In the genomic region with DNA sequence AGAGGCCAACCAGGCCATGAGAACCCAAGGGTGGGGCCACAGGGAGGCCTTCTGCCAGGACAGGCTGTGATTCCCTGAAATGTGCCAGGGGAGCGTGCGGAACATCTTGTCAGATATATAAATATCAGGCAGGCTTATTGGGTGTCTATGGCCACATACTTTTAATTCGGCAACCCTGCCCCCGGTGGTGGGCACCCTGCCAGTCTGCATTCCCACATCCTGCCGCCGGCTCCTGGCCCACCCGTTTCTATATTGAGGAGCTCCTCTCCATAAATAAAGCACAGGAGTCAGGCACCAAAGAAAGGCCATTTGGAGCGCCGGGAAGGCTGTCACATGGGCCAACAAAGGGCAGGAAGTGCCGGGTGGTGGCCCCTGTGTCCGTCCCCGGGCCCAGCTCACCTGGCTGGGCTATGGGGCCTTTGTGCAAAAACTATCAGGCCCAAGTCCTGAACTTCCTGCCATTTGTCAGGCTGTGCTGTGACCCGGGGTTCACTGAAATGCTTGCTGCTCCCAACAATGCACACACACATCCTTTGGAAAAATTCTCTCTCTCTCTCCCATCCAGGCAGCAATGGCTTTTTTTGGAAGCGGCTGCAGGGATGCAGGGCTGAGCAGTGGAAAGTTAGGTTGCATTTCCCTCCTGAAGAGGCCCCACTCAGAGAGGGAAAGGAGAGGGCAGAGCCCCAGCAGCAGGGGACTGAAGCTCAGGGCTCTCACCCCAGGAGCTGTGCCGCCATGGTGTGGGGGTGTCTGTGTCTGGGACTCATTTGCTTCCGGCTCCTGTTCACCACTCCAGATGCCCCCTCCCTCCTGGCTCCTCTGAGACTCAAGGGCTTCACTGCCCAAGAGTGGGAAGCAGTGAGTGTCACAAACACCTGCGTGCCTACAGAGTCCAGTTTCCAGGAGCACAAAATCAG, we compare ENCODE assay signal across 15 cellular contexts. TPM values are rescaled to one million over a fixed set of nuclear protein-coding genes. Genes with fewer than 3 reads are reported as not detected.
DNase-seq lines count a peak whose midpoint lies in the region; ATAC-seq, FAIRE-seq and TF ChIP-seq lines count a peak whose summit lies in the region.
"Had no signal": no experiment of that assay in that cellular context is flagged by ENCODE, and none has a peak within 500 bp of the region (broad histone marks: within the 10 kb centered on the region; RNA-seq: fewer than 3 reads in every experiment).

No MANE protein-coding gene starts in this region.

- H3K9me3 Mint-ChIP-seq in Calu3 (ENCODE audit: low read depth, unreplicated experiment) (no peaks in the 10 kb centered on the region), WTC11 (no peaks in the 10 kb centered on the region), osteocyte (ENCODE audit: unreplicated experiment) (no peaks in the 10 kb centered on the region)
- H3K9me3 Mint-ChIP-seq: activated CD4-positive, alpha-beta T cell treated with anti-CD3 and anti-CD28 coated beads, Interleukin-2, amount 10 ng/mL, durations not matched to agents 24 days and 14 days; nephron had no signal

- H3K4me1 Mint-ChIP-seq in Calu3 (ENCODE audit: low read depth, unreplicated experiment) (no peaks in the 10 kb centered on the region), WTC11 (peaks cover 29% of the 10 kb centered on the region), osteocyte (ENCODE audit: unreplicated experiment) (peaks cover 15% of the 10 kb centered on the region)
- H3K4me1 Mint-ChIP-seq: activated CD4-positive, alpha-beta T cell treated with anti-CD3 and anti-CD28 coated beads, Interleukin-2, amount 10 ng/mL, durations not matched to agents 24 days and 14 days had no signal

- no peaks in the 10 kb centered on the region for H3K36me3 ChIP-seq in heart right ventricle

- peak; percentile 50 for ATAC-seq in WTC11
- peak; percentile 78 to 94 (median 91) for ATAC-seq in heart right ventricle
- no peak for ATAC-seq in GM21515 (IDR thresholded peaks at IDR 0.05; ENCODE audit: unreplicated experiment)

- FAIRE-seq in D721Med (lab: Jason Lieb, UNC) = no peak

- DNase-seq in Calu3 (peak; percentile 6), WTC11 (ENCODE audit: low spot score) (no peak), heart right ventricle (peak; percentile 83 to 84), osteocyte (ENCODE audit: extremely low spot score, unreplicated experiment) (no peak), G401 (ENCODE audit: low spot score) (no peak), kidney tubule cell (ENCODE audit: low spot score) (no peak), D721Med (ENCODE audit: insufficient read length, low spot score) (no peak)
- DNase-seq: activated CD4-positive, alpha-beta T cell treated with anti-CD3 and anti-CD28 coated beads, Interleukin-2, amount 10 ng/mL, durations not matched to agents 24 days and 14 days; activated effector memory CD4-positive, alpha-beta T cell treated with Interleukin-2 at 50 U/mL for 16 hours; DMS79; NCI-H2029 treated with DMSO at 0.1 percent for 48 hours; NK-92 treated with Interleukin-12 subunit alpha and Interleukin-12 subunit beta, amount 100 ng/mL, for 24 hours had no signal

- in situ Hi-C loops in G401 (cut with HindIII; ENCODE audit: low sequenced_read_pairs) = no loop called here

- CTCF ChIA-PET in Calu3 (lab: Charles Lee) = no interaction called here
- CTCF ChIA-PET in WTC11 (lab: Charles Lee) = interaction anchor here (0.6 to 2.8 kb wide), 7 partner anchors 23 to 1428 kb away, joined by 3 to 23 read pairs (median 7); no protein-coding TSS in a partner anchor

- intact Hi-C loops in Calu3 (cut with micrococcal nuclease; ENCODE audit: unreplicated experiment) (no loop called here), heart right ventricle (cut with DNase I) (loop anchor here in 4 of 10 donors (1.0 to 5.0 kb wide), 6 partner anchors 24 to 42 kb away; a partner anchor contains a TSS)

- TF ChIP-seq CTCF in Calu3 (IDR thresholded peaks at IDR 0.05; ENCODE audit: unreplicated experiment) = no peak
- no peak for TF ChIP-seq CTCF in WTC11 (IDR thresholded peaks at IDR 0.05)
- TF ChIP-seq CTCF in heart right ventricle (IDR thresholded peaks at IDR 0.05) = peak in 8 of 9 donors; percentile 4 to 48 (median 24)
- TF ChIP-seq CTCF in osteocyte (IDR thresholded peaks at IDR 0.05) = peak; percentile 28
- no peak for TF ChIP-seq CTCF in D721Med (IDR thresholded peaks at IDR 0.05; ENCODE audit: insufficient read depth, missing control alignments)

- no peaks in the 10 kb centered on the region for H3K9me3 ChIP-seq in heart right ventricle

- no peak overlapping the region for H3K4me3 ChIP-seq in heart right ventricle

- H3K27ac Mint-ChIP-seq in Calu3 (ENCODE audit: unreplicated experiment) (no peak overlapping the region), WTC11 (peak overlapping the region; percentile 49; the same call in 1 of the 2 replicates), osteocyte (ENCODE audit: unreplicated experiment) (peak overlapping the region; percentile 23)
- H3K27ac Mint-ChIP-seq: activated CD4-positive, alpha-beta T cell treated with anti-CD3 and anti-CD28 coated beads, Interleukin-2, amount 10 ng/mL, durations not matched to agents 24 days and 14 days; nephron had no signal

- peak overlapping the region; percentile 68 to 91 (median 86) for H3K27ac ChIP-seq in heart right ventricle
- H3K27ac ChIP-seq: KMS-11 had no signal

- H3K27me3 Mint-ChIP-seq in Calu3 (ENCODE audit: unreplicated experiment) = peaks cover under 1% of the 10 kb centered on the region
- H3K27me3 Mint-ChIP-seq in WTC11 (ENCODE audit: low read depth) = no peaks in the 10 kb centered on the region; the same call in 1 of the 2 replicates
- no peaks in the 10 kb centered on the region for H3K27me3 Mint-ChIP-seq in osteocyte (ENCODE audit: unreplicated experiment)
- H3K27me3 Mint-ChIP-seq: activated CD4-positive, alpha-beta T cell treated with anti-CD3 and anti-CD28 coated beads, Interleukin-2, amount 10 ng/mL, durations not matched to agents 24 days and 14 days had no signal

- H3K36me3 Mint-ChIP-seq in Calu3 (ENCODE audit: insufficient read depth, unreplicated experiment) (no peaks in the 10 kb centered on the region), WTC11 (no peaks in the 10 kb centered on the region), osteocyte (ENCODE audit: unreplicated experiment) (no peaks in the 10 kb centered on the region)

- no TSS peak for BruUV-seq in Calu3 (replicated peaks; lab: Mats Ljungman, UMichigan)

- H3K4me3 Mint-ChIP-seq in Calu3 (ENCODE audit: low read depth, unreplicated experiment) (no peak overlapping the region), WTC11 (no peak overlapping the region), osteocyte (ENCODE audit: unreplicated experiment) (no peak overlapping the region)
- H3K4me3 Mint-ChIP-seq: activated CD4-positive, alpha-beta T cell treated with anti-CD3 and anti-CD28 coated beads, Interleukin-2, amount 10 ng/mL, durations not matched to agents 24 days and 14 days; nephron had no signal

- WGBS in heart right ventricle, 2 donors = 21 to 26% methylated on average over 17 of the region's 17 CpGs

- peaks cover 4 to 39% (median 29%) of the 10 kb centered on the region in 9 donors for H3K4me1 ChIP-seq in heart right ventricle

- no peaks in the 10 kb centered on the region for H3K27me3 ChIP-seq in heart right ventricle

- POLR2A ChIA-PET in WTC11 (lab: Charles Lee) = no interaction called here

TF ChIP-seq in WTC11, 78 proteins besides CTCF, POLR2A, EP300 and RAD21 (continues in another document):
- TF ChIP-seq TP53 (CRISPR knock-in tag; IDR thresholded peaks at IDR 0.05) (no peak), ZNF263 (CRISPR knock-in tag; IDR thresholded peaks at IDR 0.05; ENCODE audit: low read depth) (no peak), ZNF232 (CRISPR knock-in tag; IDR thresholded peaks at IDR 0.05) (no peak)
- TF ChIP-seq, protein P1, sequence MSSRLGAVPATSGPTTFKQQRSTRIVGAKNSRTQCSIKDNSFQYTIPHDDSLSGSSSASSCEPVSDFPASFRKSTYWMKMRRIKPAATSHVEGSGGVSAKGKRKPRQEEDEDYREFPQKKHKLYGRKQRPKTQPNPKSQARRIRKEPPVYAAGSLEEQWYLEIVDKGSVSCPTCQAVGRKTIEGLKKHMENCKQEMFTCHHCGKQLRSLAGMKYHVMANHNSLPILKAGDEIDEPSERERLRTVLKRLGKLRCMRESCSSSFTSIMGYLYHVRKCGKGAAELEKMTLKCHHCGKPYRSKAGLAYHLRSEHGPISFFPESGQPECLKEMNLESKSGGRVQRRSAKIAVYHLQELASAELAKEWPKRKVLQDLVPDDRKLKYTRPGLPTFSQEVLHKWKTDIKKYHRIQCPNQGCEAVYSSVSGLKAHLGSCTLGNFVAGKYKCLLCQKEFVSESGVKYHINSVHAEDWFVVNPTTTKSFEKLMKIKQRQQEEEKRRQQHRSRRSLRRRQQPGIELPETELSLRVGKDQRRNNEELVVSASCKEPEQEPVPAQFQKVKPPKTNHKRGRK (CRISPR knock-in tag; IDR thresholded peaks at IDR 0.05; ENCODE audit: borderline replicate concordance) = no peak
- TF ChIP-seq, protein P2, sequence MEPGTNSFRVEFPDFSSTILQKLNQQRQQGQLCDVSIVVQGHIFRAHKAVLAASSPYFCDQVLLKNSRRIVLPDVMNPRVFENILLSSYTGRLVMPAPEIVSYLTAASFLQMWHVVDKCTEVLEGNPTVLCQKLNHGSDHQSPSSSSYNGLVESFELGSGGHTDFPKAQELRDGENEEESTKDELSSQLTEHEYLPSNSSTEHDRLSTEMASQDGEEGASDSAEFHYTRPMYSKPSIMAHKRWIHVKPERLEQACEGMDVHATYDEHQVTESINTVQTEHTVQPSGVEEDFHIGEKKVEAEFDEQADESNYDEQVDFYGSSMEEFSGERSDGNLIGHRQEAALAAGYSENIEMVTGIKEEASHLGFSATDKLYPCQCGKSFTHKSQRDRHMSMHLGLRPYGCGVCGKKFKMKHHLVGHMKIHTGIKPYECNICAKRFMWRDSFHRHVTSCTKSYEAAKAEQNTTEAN (CRISPR knock-in tag; IDR thresholded peaks at IDR 0.05) = no peak

RNA-seq across cellular contexts. Expression of a gene that starts 25.1 kb away (rescaled TPM):
- 15.5 and 24.7 TPM in 2 replicates for total RNA-seq in Calu3 (2022)
- total RNA-seq in WTC11 (2021) = 483 to 623 TPM (median 614 TPM) in 3 replicates
- total RNA-seq in heart right ventricle = 100 to 1,000 TPM in 1 of 10 donors, 10 to 100 TPM in 9; 43.7 to 162 (median 71.0) TPM
- 10 to 100 TPM; 34.4 to 41.3 TPM for polyA plus RNA-seq in heart right ventricle
- total RNA-seq in osteocyte = 21.2 and 23.9 TPM in 2 replicates
- 0.62 and 0.92 TPM in 2 replicates for total RNA-seq in G401 (2014; rRNA removed; shearing (Covaris generic))

Comparison
In these comparisons a context has a peak if more than half of its experiments do, and no peak if none do; other contexts are left out.
1. DNase-seq: peak in Calu3 (single experiment) and heart right ventricle (2 of 2); none in WTC11 (single experiment), osteocyte (single experiment), G401 (single experiment), kidney tubule cell (single experiment) and D721Med (single experiment).
2. CTCF ChIP-seq: peak in heart right ventricle (8 of 9) and osteocyte (single experiment); none in Calu3 (single experiment), WTC11 (single experiment) and D721Med (single experiment).